23 cellular contexts compared by ENCODE assay signal in the genomic region with DNA sequence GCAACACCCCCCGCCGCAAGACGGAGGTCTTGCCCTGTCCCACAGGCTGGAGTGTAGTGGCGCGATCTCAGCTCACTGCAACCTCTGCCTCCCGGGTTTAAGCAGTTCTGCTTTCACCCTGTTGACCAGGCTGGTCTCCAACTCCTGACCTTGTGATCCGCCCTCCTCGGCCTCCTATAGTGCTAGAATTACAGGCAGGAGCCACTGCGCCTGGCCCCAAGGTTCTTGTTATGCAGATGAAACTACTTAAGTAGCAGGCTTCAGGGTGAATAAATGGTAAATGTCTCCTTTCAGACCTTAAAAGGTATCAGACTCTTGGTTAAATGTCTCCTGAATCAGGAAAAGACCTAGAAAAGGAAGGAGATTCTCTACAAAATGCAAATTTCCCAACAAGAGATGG.
"Had no signal": no experiment of that assay in that cellular context is flagged by ENCODE, and none has a peak within 500 bp of the region (broad histone marks: within the 10 kb centered on the region; RNA-seq: fewer than 3 reads in every experiment).

No MANE protein-coding gene starts in this region.

- DNase-seq: activated CD4-positive, alpha-beta memory T cell treated with anti-CD3 and anti-CD28 coated beads for 36 hours; activated CD4-positive, alpha-beta T cell treated with anti-CD3 and anti-CD28 coated beads, Interleukin-2, amount 10 ng/mL, durations not matched to agents 24 days and 14 days; activated CD8-positive, alpha-beta memory T cell treated with anti-CD3 and anti-CD28 coated beads, Interleukin-2, amount 50 U/mL, for 4 hours; activated gamma-delta T cell; activated naive CD4-positive, alpha-beta T cell treated with anti-CD3 and anti-CD28 coated beads, Interleukin-2, amount 10 ng/mL, durations not matched to agents 7 days and 5 days; activated naive CD8-positive, alpha-beta T cell treated with anti-CD3 and anti-CD28 coated beads, Interleukin-2, amount 10 ng/mL, durations not matched to agents 7 days and 5 days; activated T-cell treated with anti-CD3 and anti-CD28 coated beads, Interleukin-2, amount 50 U/mL, for 1 hour; cerebellar nuclear complex; colonic mucosa; effector CD8-positive, alpha-beta T cell; left ventricle myocardium superior; posterior cingulate gyrus; right lobe of liver; stimulated activated CD4-positive, alpha-beta T cell treated with anti-CD3 and anti-CD28 coated beads, Interleukin-2, amount 100 ng/mL, for 48 hours; stimulated activated naive CD4-positive, alpha-beta T cell treated with Interleukin-2 at 50 U/mL for 16 hours; trophoblast cell; uterus had no signal

- H3K4me1 ChIP-seq: ascending aorta, colonic mucosa, right lobe of liver, uterus had no signal

- H3K27ac ChIP-seq: cardiac muscle cell, colonic mucosa, right lobe of liver, thoracic aorta had no signal

- H3K27me3 ChIP-seq: ascending aorta, cardiac muscle cell, colonic mucosa, right lobe of liver, uterus had no signal

- H3K4me3 ChIP-seq: ascending aorta, cardiac muscle cell, colonic mucosa, right lobe of liver, thoracic aorta, uterus had no signal

- ATAC-seq: activated CD4-positive, CD25-positive, alpha-beta regulatory T cell treated with anti-CD3 and anti-CD28 coated beads, Interleukin-2, amount 50 U/mL, for 24 hours; left ventricle myocardium superior; right lobe of liver had no signal

- H3K9me3 ChIP-seq: ascending aorta, colonic mucosa, right lobe of liver, thoracic aorta, uterus had no signal

- FAIRE-seq: frontal cortex, islet of Langerhans had no signal

- H3K36me3 ChIP-seq: colonic mucosa, right lobe of liver, uterus had no signal
